ENCODE assay signal across 8 cellular contexts in genomic region chr3:99686955-99687612, GRCh38. TPM values are rescaled to one million over a fixed set of nuclear protein-coding genes. Genes with fewer than 3 reads are reported as not detected.
DNase-seq lines count a peak whose midpoint lies in the region; ATAC-seq and TF ChIP-seq lines count a peak whose summit lies in the region.

No MANE protein-coding gene starts in this region.

- peaks cover 6% of the 10 kb centered on the region for H3K27me3 Mint-ChIP-seq in activated T-helper 2 cell treated with anti-CD3 and anti-CD28 coated beads, Interferon-gamma antibody, Interleukin-2, Interleukin-4, amounts not matched to agents 10 μg/mL and 5 μg/mL and 100 μg/mL, durations not matched to agents 14 hours and 24 hours and 36 hours (ENCODE audit: low read depth)

- H3K27me3 ChIP-seq in gastrocnemius medialis, result no peaks in the 10 kb centered on the region

- TF ChIP-seq CTCF in HFF-Myc (IDR thresholded peaks at IDR 0.05; ENCODE audit: low read depth, low read length, missing control alignments) (peak; percentile 63), gastrocnemius medialis (IDR thresholded peaks at IDR 0.05 in 4 of 5, conservative IDR thresholded peaks at IDR 0.05 in 1 of 5) (peak; percentile 36 to 67 (median 59))

- no peaks in the 10 kb centered on the region for H3K36me3 Mint-ChIP-seq in activated T-helper 2 cell treated with anti-CD3 and anti-CD28 coated beads, Interferon-gamma antibody, Interleukin-2, Interleukin-4, amounts not matched to agents 10 μg/mL and 5 μg/mL and 100 μg/mL, durations not matched to agents 14 hours and 24 hours and 36 hours (ENCODE audit: low read depth)

- TF ChIP-seq POLR2A in gastrocnemius medialis (IDR thresholded peaks at IDR 0.05), result no peak

- intact Hi-C loops in activated T-helper 2 cell treated with anti-CD3 and anti-CD28 coated beads, Interferon-gamma antibody, Interleukin-2, Interleukin-4, amounts not matched to agents 10 μg/mL and 5 μg/mL and 100 μg/mL, durations not matched to agents 14 hours and 24 hours and 36 hours (cut with micrococcal nuclease), result loop anchor here (1.0 to 2.0 kb wide), 2 partner anchors 42 to 188 kb away; no protein-coding TSS in a partner anchor
- intact Hi-C loops in left cardiac atrium (cut with DNase I), result loop anchor here in 1 of 2 donors (5.0 kb wide), 3 partner anchors 40 to 665 kb away; no protein-coding TSS in a partner anchor
- intact Hi-C loops in gastrocnemius medialis (cut with DNase I; ENCODE audit: low total_unique reads), result loop anchor here (2.0 kb wide), 1 partner anchor 42 kb away; no protein-coding TSS in a partner anchor

- H3K4me1 Mint-ChIP-seq in activated T-helper 2 cell treated with anti-CD3 and anti-CD28 coated beads, Interferon-gamma antibody, Interleukin-2, Interleukin-4, amounts not matched to agents 10 μg/mL and 5 μg/mL and 100 μg/mL, durations not matched to agents 14 hours and 24 hours and 36 hours (ENCODE audit: low read depth), result no peaks in the 10 kb centered on the region

- H3K4me1 ChIP-seq in gastrocnemius medialis, result no peaks in the 10 kb centered on the region

- no peak overlapping the region for H3K27ac Mint-ChIP-seq in activated T-helper 2 cell treated with anti-CD3 and anti-CD28 coated beads, Interferon-gamma antibody, Interleukin-2, Interleukin-4, amounts not matched to agents 10 μg/mL and 5 μg/mL and 100 μg/mL, durations not matched to agents 14 hours and 24 hours and 36 hours

- in situ Hi-C loops in gastrocnemius medialis (cut with MboI; ENCODE audit: low sequenced_read_pairs in 4 of 4), result no loop called here

- H3K27ac ChIP-seq in gastrocnemius medialis, result no peak overlapping the region

- no peak overlapping the region for H3K4me3 Mint-ChIP-seq in activated T-helper 2 cell treated with anti-CD3 and anti-CD28 coated beads, Interferon-gamma antibody, Interleukin-2, Interleukin-4, amounts not matched to agents 10 μg/mL and 5 μg/mL and 100 μg/mL, durations not matched to agents 14 hours and 24 hours and 36 hours (ENCODE audit: low read depth)

- ATAC-seq in left cardiac atrium (peak; percentile 38 to 49), gastrocnemius medialis (no peak)

- no peak overlapping the region for H3K4me3 ChIP-seq in HFF-Myc (replicated peaks; ENCODE audit: low read depth, low read length)
- H3K4me3 ChIP-seq in gastrocnemius medialis, result no peak overlapping the region

- no peaks in the 10 kb centered on the region for H3K9me3 Mint-ChIP-seq in activated T-helper 2 cell treated with anti-CD3 and anti-CD28 coated beads, Interferon-gamma antibody, Interleukin-2, Interleukin-4, amounts not matched to agents 10 μg/mL and 5 μg/mL and 100 μg/mL, durations not matched to agents 14 hours and 24 hours and 36 hours

- no peaks in the 10 kb centered on the region for H3K9me3 ChIP-seq in gastrocnemius medialis

- DNase-seq in activated CD8-positive, alpha-beta memory T cell treated with anti-CD3 and anti-CD28 coated beads for 24 hours, result peak; percentile 59
- no peak for DNase-seq in activated CD8-positive, alpha-beta memory T cell treated with anti-CD3 and anti-CD28 coated beads, Interleukin-2, amount 50 U/mL, for 4 hours
- DNase-seq in HFF-Myc (ENCODE audit: extremely low read depth, low read depth), result no peak
- DNase-seq in NCI-H226, result peak; percentile 35
- peak; percentile 12 for DNase-seq in activated T-helper 2 cell treated with anti-CD3 and anti-CD28 coated beads, Interferon-gamma antibody, Interleukin-2, Interleukin-4, amounts not matched to agents 10 μg/mL and 5 μg/mL and 100 μg/mL, durations not matched to agents 14 hours and 24 hours and 36 hours (ENCODE audit: low spot score)
- peak; percentile 72 for DNase-seq in left cardiac atrium
- DNase-seq in gastrocnemius medialis, result peak in 1 of 2 donors; percentile 25
- DNase-seq in effector CD4-positive, alpha-beta T cell, result no peak

- no peaks in the 10 kb centered on the region for H3K36me3 ChIP-seq in gastrocnemius medialis

RNA-seq across cellular contexts. Expression of gene COL8A1, which starts 48.7 kb away (rescaled TPM):
- not detected in 2 replicates for total RNA-seq in activated T-helper 2 cell treated with anti-CD3 and anti-CD28 coated beads, Interferon-gamma antibody, Interleukin-2, Interleukin-4, amounts not matched to agents 10 μg/mL and 5 μg/mL and 100 μg/mL, durations not matched to agents 14 hours and 24 hours and 36 hours
- total RNA-seq in left cardiac atrium, result 10 to 100 TPM; 19.4 to 35.8 TPM
- 1 to 10 TPM; 2.2 to 8.6 (median 5.1) TPM for total RNA-seq in gastrocnemius medialis

Comparison
In these comparisons a context has a peak if more than half of its experiments do, and no peak if none do; other contexts are left out.
1. DNase-seq: peak in activated CD8-positive, alpha-beta memory T cell treated with anti-CD3 and anti-CD28 coated beads for 24 hours (single experiment), NCI-H226 (single experiment), activated T-helper 2 cell treated with anti-CD3 and anti-CD28 coated beads, Interferon-gamma antibody, Interleukin-2, Interleukin-4, amounts not matched to agents 10 μg/mL and 5 μg/mL and 100 μg/mL, durations not matched to agents 14 hours and 24 hours and 36 hours (single experiment) and left cardiac atrium (single experiment); none in activated CD8-positive, alpha-beta memory T cell treated with anti-CD3 and anti-CD28 coated beads, Interleukin-2, amount 50 U/mL, for 4 hours (single experiment), HFF-Myc (single experiment) and effector CD4-positive, alpha-beta T cell (single experiment).
2. ATAC-seq: peak in left cardiac atrium (2 of 2); none in gastrocnemius medialis (0 of 2).